ENCODE assay signal across 1 cellular context in genomic region chr17:40322417-40323315, GRCh38.
TF ChIP-seq lines count a peak whose summit lies in the region.

No MANE protein-coding gene starts in this region.

TF ChIP-seq in GM12878, 131 proteins besides CTCF, POLR2A, EP300 and RAD21 (continued from another document):
- TF ChIP-seq BCL3 (IDR thresholded peaks at IDR 0.05; ENCODE audit: borderline replicate concordance, insufficient read depth, low read depth, low read length, poor library complexity, severe bottlenecking) (peak; percentile 84), SMC3 (IDR thresholded peaks at IDR 0.05; ENCODE audit: borderline replicate concordance, low read length) (peak; percentile 23; the same call in 1 of the 2 replicates), EED (IDR thresholded peaks at IDR 0.05; ENCODE audit: low read depth) (peak; percentile 100), ZNF622 (IDR thresholded peaks at IDR 0.05) (no peak), IKZF2 (IDR thresholded peaks at IDR 0.05) (peak; percentile 100), CREB1 (IDR thresholded peaks at IDR 0.05; ENCODE audit: low read depth) (no peak), NFXL1 (IDR thresholded peaks at IDR 0.05; ENCODE audit: borderline replicate concordance) (no peak), POLR2AphosphoS5 (IDR thresholded peaks at IDR 0.05; ENCODE audit: low read length) (peak; percentile 78), DPF2 (IDR thresholded peaks at IDR 0.05) (peak; percentile 99), EGR1 (IDR thresholded peaks at IDR 0.05; ENCODE audit: borderline replicate concordance in 1 of 2, low read depth in 2 of 2, low read length in 2 of 2) (peak in 1 of 2 experiments; percentile 94; a peak in 2 of 3 replicates), BACH1 (IDR thresholded peaks at IDR 0.05; ENCODE audit: borderline replicate concordance) (peak; percentile 79; the same call in 1 of the 2 replicates), ZNF384 (IDR thresholded peaks at IDR 0.05; ENCODE audit: borderline replicate concordance, low read depth, low read length) (peak; percentile 96), ASH2L (IDR thresholded peaks at IDR 0.05; ENCODE audit: borderline replicate concordance, low read depth) (no peak), PAX8 (IDR thresholded peaks at IDR 0.05) (no peak), USF1 (IDR thresholded peaks at IDR 0.05; ENCODE audit: borderline replicate concordance, extremely low read length, insufficient read depth, low read depth, low read length) (peak; percentile 93), SPI1 (IDR thresholded peaks at IDR 0.05; ENCODE audit: borderline replicate concordance, insufficient read depth, low read depth, low read length) (peak; percentile 90), FOXK2 (IDR thresholded peaks at IDR 0.05) (no peak; the same call in 1 of the 2 replicates), CREM (IDR thresholded peaks at IDR 0.05; ENCODE audit: low read depth) (peak; percentile 90), IKZF1 (conservative IDR thresholded peaks at IDR 0.05) (peak; percentile 100), SP1 (IDR thresholded peaks at IDR 0.05; ENCODE audit: low read depth, low read length) (peak; percentile 77), SKIL (IDR thresholded peaks at IDR 0.05; ENCODE audit: low read depth, poor library complexity, severe bottlenecking) (peak; percentile 92), YY1 (IDR thresholded peaks at IDR 0.05; ENCODE audit: low read depth, low read length) (peak; percentile 72; the same call in 1 of the 2 replicates), SUPT20H (IDR thresholded peaks at IDR 0.05; ENCODE audit: borderline replicate concordance, control insufficient read depth, low read depth, low read length) (no peak), TARDBP (IDR thresholded peaks at IDR 0.05; ENCODE audit: borderline replicate concordance) (peak; percentile 88; the same call in 1 of the 2 replicates), MEF2B (IDR thresholded peaks at IDR 0.05; ENCODE audit: partially characterized antibody, poor library complexity, severe bottlenecking) (peak; percentile 93), RB1 (IDR thresholded peaks at IDR 0.05; ENCODE audit: borderline replicate concordance) (no peak), ZNF24 (IDR thresholded peaks at IDR 0.05) (no peak), ZBTB33 (IDR thresholded peaks at IDR 0.05) (no peak), BMI1 (IDR thresholded peaks at IDR 0.05; ENCODE audit: borderline replicate concordance) (peak; percentile 100), SRF (IDR thresholded peaks at IDR 0.05; ENCODE audit: low read depth in 2 of 2, low read length in 2 of 2) (0 out of 4 replicates have a peak, but pooled peaks of 1 of the 2 experiments have one; percentile 39), TCF3 (IDR thresholded peaks at IDR 0.05; ENCODE audit: borderline replicate concordance, insufficient read depth, low read depth, low read length) (peak; percentile 73), NR2C1 (IDR thresholded peaks at IDR 0.05) (no peak), KDM1A (IDR thresholded peaks at IDR 0.05; ENCODE audit: borderline replicate concordance) (no peak), RELA (IDR thresholded peaks at IDR 0.05; ENCODE audit: borderline replicate concordance, partially characterized antibody) (peak; percentile 9), MXI1 (IDR thresholded peaks at IDR 0.05; ENCODE audit: low read depth, low read length) (peak; percentile 77), MEF2A (IDR thresholded peaks at IDR 0.05; ENCODE audit: insufficient read depth, low read depth, low read length) (peak; percentile 77; the same call in 1 of the 2 replicates), MAX (IDR thresholded peaks at IDR 0.05; ENCODE audit: low read depth, low read length) (peak; percentile 26), IRF4 (IDR thresholded peaks at IDR 0.05; ENCODE audit: low read depth, low read length) (peak; percentile 65; the same call in 1 of the 2 replicates), LARP7 (IDR thresholded peaks at IDR 0.05) (peak; percentile 95), PML (IDR thresholded peaks at IDR 0.05; ENCODE audit: low read length) (no peak), RUNX3 (IDR thresholded peaks at IDR 0.05; ENCODE audit: low read length) (no peak), KLF5 (IDR thresholded peaks at IDR 0.05; ENCODE audit: partially characterized antibody) (peak; percentile 84), SIN3A (IDR thresholded peaks at IDR 0.05; ENCODE audit: low read depth, low read length) (peak; percentile 76), BCL11A (IDR thresholded peaks at IDR 0.05; ENCODE audit: low read depth, low read length) (peak; percentile 89), ZSCAN29 (IDR thresholded peaks at IDR 0.05) (0 out of 2 replicates have a peak, but pooled peaks have one; percentile 34), GATAD2B (conservative IDR thresholded peaks at IDR 0.05; ENCODE audit: low read depth) (peak; percentile 22), E2F8 (IDR thresholded peaks at IDR 0.05; ENCODE audit: low read depth, partially characterized antibody) (peak; percentile 87), HDAC6 (IDR thresholded peaks at IDR 0.05; ENCODE audit: unreplicated experiment) (no peak), CHD1 (IDR thresholded peaks at IDR 0.05; ENCODE audit: low read depth, low read length) (0 out of 2 replicates have a peak, but pooled peaks have one; percentile 36), E4F1 (IDR thresholded peaks at IDR 0.05; ENCODE audit: borderline replicate concordance, partially characterized antibody) (peak; percentile 67), ETV6 (conservative IDR thresholded peaks at IDR 0.05 in 1 of 2, IDR thresholded peaks at IDR 0.05 in 1 of 2; ENCODE audit: borderline replicate concordance in 1 of 2, low read depth in 1 of 2) (peak; percentile 100), NKRF (conservative IDR thresholded peaks at IDR 0.05) (peak; percentile 92)
